ENCODE assay signal across 10 cellular contexts in genomic region chr17:17819561-17819995, GRCh38. TPM values are rescaled to one million over a fixed set of nuclear protein-coding genes. Genes with fewer than 3 reads are reported as not detected.
A peak's percentile ranks its signal among the peaks of the same experiment; 100 is the strongest.
DNase-seq lines count a peak whose midpoint lies in the region; ATAC-seq and TF ChIP-seq lines count a peak whose summit lies in the region.
"Had no signal": no experiment of that assay in that cellular context is flagged by ENCODE, and none has a peak within 500 bp of the region (broad histone marks: within the 10 kb centered on the region; RNA-seq: fewer than 3 reads in every experiment).

No MANE protein-coding gene starts in this region.

- H3K27me3 Mint-ChIP-seq in CD4-positive, alpha-beta memory T cell = no peaks in the 10 kb centered on the region
- H3K27me3 Mint-ChIP-seq in activated CD8-positive, alpha-beta T cell treated with anti-CD3 and anti-CD28 coated beads, Interleukin-2, amount 10 ng/mL, durations not matched to agents 7 days and 5 days (ENCODE audit: low read depth) = no peaks in the 10 kb centered on the region

- peaks cover 21 to 60% (median 44%) of the 10 kb centered on the region in 4 donors for H3K4me1 Mint-ChIP-seq in CD4-positive, alpha-beta memory T cell
- H3K4me1 Mint-ChIP-seq in activated CD8-positive, alpha-beta T cell treated with anti-CD3 and anti-CD28 coated beads, Interleukin-2, amount 10 ng/mL, durations not matched to agents 7 days and 5 days (ENCODE audit: low read depth) = peaks cover 58% of the 10 kb centered on the region

- no peak overlapping the region for H3K4me3 ChIP-seq in CD4-positive, alpha-beta memory T cell (ENCODE audit: low read length in 2 of 2)
- no peak overlapping the region for H3K4me3 ChIP-seq in MG63
- no peak overlapping the region for H3K4me3 ChIP-seq in epithelial cell of esophagus (ENCODE audit: low read length)
- H3K4me3 ChIP-seq: skin epidermis had no signal

- peaks cover 56% of the 10 kb centered on the region for H3K4me1 ChIP-seq in CD4-positive, alpha-beta memory T cell (ENCODE audit: insufficient read depth, low read length)

- no peak for TF ChIP-seq CTCF in epithelial cell of esophagus (IDR thresholded peaks at IDR 0.05; ENCODE audit: insufficient read depth, low read depth, low read length, missing control alignments)

- peak; percentile 38 for ATAC-seq in GM21381 (IDR thresholded peaks at IDR 0.05; ENCODE audit: unreplicated experiment)
- no peak for ATAC-seq in activated CD8-positive, alpha-beta T cell treated with anti-CD3 and anti-CD28 coated beads, Interleukin-2, amount 10 ng/mL, durations not matched to agents 7 days and 5 days

- H3K27ac ChIP-seq in CD4-positive, alpha-beta memory T cell (ENCODE audit: low read depth, low read length) = no peak overlapping the region
- H3K27ac ChIP-seq: KMS-11 had no signal

- H3K36me3 ChIP-seq in CD4-positive, alpha-beta memory T cell (ENCODE audit: insufficient read depth, low read length) = peaks cover 9% of the 10 kb centered on the region
- H3K36me3 ChIP-seq in MG63 = peaks cover 21% of the 10 kb centered on the region

- no peaks in the 10 kb centered on the region for H3K9me3 ChIP-seq in CD4-positive, alpha-beta memory T cell (ENCODE audit: control insufficient read depth in 1 of 2, low read length in 2 of 2)
- no peaks in the 10 kb centered on the region for H3K9me3 ChIP-seq in MG63

- H3K4me3 Mint-ChIP-seq in CD4-positive, alpha-beta memory T cell = peak overlapping the region in 5 of 8 donors; percentile 48 to 72 (median 64)
- peak overlapping the region; percentile 83 for H3K4me3 Mint-ChIP-seq in activated CD8-positive, alpha-beta T cell treated with anti-CD3 and anti-CD28 coated beads, Interleukin-2, amount 10 ng/mL, durations not matched to agents 7 days and 5 days

- H3K27me3 ChIP-seq in CD4-positive, alpha-beta memory T cell (ENCODE audit: insufficient read depth, low read length) = no peaks in the 10 kb centered on the region
- no peaks in the 10 kb centered on the region for H3K27me3 ChIP-seq in MG63

- H3K36me3 Mint-ChIP-seq in CD4-positive, alpha-beta memory T cell = peaks cover 10 to 19% of the 10 kb centered on the region in 2 donors
- H3K36me3 Mint-ChIP-seq in activated CD8-positive, alpha-beta T cell treated with anti-CD3 and anti-CD28 coated beads, Interleukin-2, amount 10 ng/mL, durations not matched to agents 7 days and 5 days (ENCODE audit: low read depth) = peaks cover 76% of the 10 kb centered on the region

- no peaks in the 10 kb centered on the region for H3K9me3 Mint-ChIP-seq in CD4-positive, alpha-beta memory T cell
- H3K9me3 Mint-ChIP-seq in activated CD8-positive, alpha-beta T cell treated with anti-CD3 and anti-CD28 coated beads, Interleukin-2, amount 10 ng/mL, durations not matched to agents 7 days and 5 days (ENCODE audit: insufficient read depth) = no peaks in the 10 kb centered on the region

- POLR2A ChIA-PET in CD4-positive, alpha-beta memory T cell (lab: Charles Lee; ENCODE audit: partially characterized antibody) = interaction anchor here (9.2 kb wide), 1 partner anchor 18 kb away, joined by 79 read pairs; the partner anchor contains the start of gene SREBF1
- POLR2A ChIA-PET in activated CD8-positive, alpha-beta T cell treated with anti-CD3 and anti-CD28 coated beads, Interleukin-2, amount 10 ng/mL, durations not matched to agents 7 days and 5 days (lab: Charles Lee) = interaction anchor here (1.4 to 6.8 kb wide), 4 partner anchors 14 to 30 kb away, joined by 5 to 35 read pairs (median 14); partner anchors contain the start of gene SREBF1
- POLR2A ChIA-PET in HEK293T (lab: Yijun Ruan, JAX) = interaction anchor here (24.8 kb wide), 1 partner anchor 16 kb away, joined by 369 read pairs; the partner anchor contains the start of gene SREBF1

- CTCF ChIA-PET in CD4-positive, alpha-beta memory T cell (lab: Charles Lee; ENCODE audit: partially characterized antibody) = interaction anchor here (1.7 to 2.6 kb wide), 2 partner anchors 7 to 30 kb away, joined by 4 to 17 read pairs; no protein-coding TSS in a partner anchor
- CTCF ChIA-PET in activated CD8-positive, alpha-beta T cell treated with anti-CD3 and anti-CD28 coated beads, Interleukin-2, amount 10 ng/mL, durations not matched to agents 7 days and 5 days (lab: Charles Lee) = interaction anchor here (1.0 to 2.8 kb wide), 4 partner anchors 17 to 41 kb away, joined by 3 to 16 read pairs (median 12); no protein-coding TSS in a partner anchor
- CTCF ChIA-PET in HEK293T (lab: Yijun Ruan, JAX) = interaction anchor here (0.7 to 1.7 kb wide), 2 partner anchors 8 to 100 kb away, joined by 3 to 4 read pairs; no protein-coding TSS in a partner anchor

- peak in 2 of 5 donors; percentile 38 to 80 for DNase-seq in CD4-positive, alpha-beta memory T cell
- DNase-seq in MG63 (peak; percentile 54), epithelial cell of esophagus (ENCODE audit: low read depth) (peak; percentile 93), pons (ENCODE audit: low spot score) (peak; percentile 74), HEK293T (ENCODE audit: extremely low spot score) (no peak), NCI-H146 (lab: John Stamatoyannopoulos, UW) (no peak)
- peak; percentile 66 for DNase-seq in activated CD8-positive, alpha-beta T cell treated with anti-CD3 and anti-CD28 coated beads, Interleukin-2, amount 10 ng/mL, durations not matched to agents 7 days and 5 days

- peak overlapping the region in 4 of 7 donors; percentile 22 to 80 (median 59) for H3K27ac Mint-ChIP-seq in CD4-positive, alpha-beta memory T cell
- H3K27ac Mint-ChIP-seq in activated CD8-positive, alpha-beta T cell treated with anti-CD3 and anti-CD28 coated beads, Interleukin-2, amount 10 ng/mL, durations not matched to agents 7 days and 5 days = peak overlapping the region; percentile 73

- intact Hi-C loops in CD4-positive, alpha-beta memory T cell (cut with micrococcal nuclease) = no loop called here

TF ChIP-seq in HEK293T, 16 proteins besides CTCF, POLR2A, EP300 and RAD21:
- TF ChIP-seq ZNF384 (IDR thresholded peaks at IDR 0.05) (no peak), FOXM1 (IDR thresholded peaks at IDR 0.05; ENCODE audit: borderline replicate concordance) (no peak), CTBP1 (IDR thresholded peaks at IDR 0.05; ENCODE audit: borderline replicate concordance) (no peak), ELF4 (IDR thresholded peaks at IDR 0.05) (no peak)
TF ChIP-seq in HEK293T: peak in this region for 0.

RNA-seq across cellular contexts. Expression of gene SREBF1, which starts 17.2 kb away (rescaled TPM):
- 10 to 100 TPM in 1 of 2 experiments, 1 to 10 TPM in 1; 10.0 to 11.7 TPM for total RNA-seq in CD4-positive, alpha-beta memory T cell
- 10 to 100 TPM in 1 of 2 donors, 1 to 10 TPM in 1; 5.0 to 15.5 TPM for polyA plus RNA-seq in CD4-positive, alpha-beta memory T cell
- total RNA-seq in MG63 (2014; rRNA removed; shearing (Covaris generic); ENCODE audit: low replicate concordance) = 36.0 and 59.3 TPM in 2 replicates
- 100 to 1,000 TPM; 212 to 254 TPM for total RNA-seq in activated CD8-positive, alpha-beta T cell treated with anti-CD3 and anti-CD28 coated beads, Interleukin-2, amount 10 ng/mL, durations not matched to agents 7 days and 5 days

Comparison
In these comparisons a context has a peak if more than half of its experiments do, and no peak if none do; other contexts are left out.
1. DNase-seq: peak in MG63 (single experiment), activated CD8-positive, alpha-beta T cell treated with anti-CD3 and anti-CD28 coated beads, Interleukin-2, amount 10 ng/mL, durations not matched to agents 7 days and 5 days (single experiment), epithelial cell of esophagus (single experiment) and pons (single experiment); none in HEK293T (single experiment) and NCI-H146 (single experiment).